1 cellular context compared by ENCODE assay signal in the genomic region with DNA sequence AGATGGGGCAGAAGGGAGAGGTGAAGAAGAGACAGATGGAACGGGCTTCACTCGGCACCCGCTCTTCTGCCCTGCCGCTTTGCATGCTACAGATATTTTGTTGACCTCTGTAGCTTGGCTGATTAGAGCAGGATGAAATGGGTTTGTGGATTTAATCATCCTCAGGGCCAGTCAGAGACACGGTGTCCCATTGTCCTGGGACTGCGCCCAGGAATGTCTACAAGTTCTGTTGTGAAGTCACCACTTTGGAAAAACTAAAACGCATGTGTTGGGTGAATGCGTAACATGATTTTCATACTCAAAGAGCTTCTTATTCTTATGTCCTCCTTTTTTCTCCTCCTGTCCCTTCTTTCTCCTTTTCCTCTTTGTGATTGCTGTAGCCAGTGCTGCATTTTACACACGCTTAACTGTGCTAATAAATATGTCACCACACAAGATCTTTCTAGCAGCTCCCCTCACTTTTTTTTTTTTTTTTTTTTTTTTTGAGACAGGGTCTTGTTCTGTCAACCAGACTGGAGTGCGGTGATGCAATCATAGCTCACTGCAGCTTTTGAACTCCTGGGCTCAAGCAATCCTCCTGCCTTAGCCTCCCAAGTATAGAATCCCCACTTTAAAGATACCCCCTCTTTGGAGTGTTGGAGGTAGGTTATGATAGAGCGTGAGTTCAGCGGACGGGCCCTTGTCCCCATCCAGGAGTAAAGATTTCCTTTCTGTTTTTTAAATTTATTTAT.
TF ChIP-seq lines count a peak whose summit lies in the region.

No MANE protein-coding gene starts in this region.

TF ChIP-seq in IMR-90, 13 proteins besides CTCF, POLR2A, EP300 and RAD21:
- TF ChIP-seq MAZ (IDR thresholded peaks at IDR 0.05; ENCODE audit: borderline replicate concordance, low read depth, low read length): no peak
- TF ChIP-seq CEBPB (IDR thresholded peaks at IDR 0.05; ENCODE audit: low read depth, low read length): peak; percentile 46; the same call in 1 of the 2 replicates
